Comparison of ENCODE assay signal across 17 cellular contexts in genomic region chr7:63521-64021, GRCh38.
DNase-seq lines count a peak whose midpoint lies in the region; ATAC-seq and TF ChIP-seq lines count a peak whose summit lies in the region.
"Had no signal": no experiment of that assay in that cellular context is flagged by ENCODE, and none has a peak within 500 bp of the region (broad histone marks: within the 10 kb centered on the region; RNA-seq: fewer than 3 reads in every experiment).

No MANE protein-coding gene starts in this region.

- no peaks in the 10 kb centered on the region for H3K9me3 Mint-ChIP-seq in CD14-positive monocyte
- H3K9me3 Mint-ChIP-seq in chondrocyte (ENCODE audit: low read depth): no peaks in the 10 kb centered on the region
- H3K9me3 Mint-ChIP-seq: activated naive CD8-positive, alpha-beta T cell treated with anti-CD3 and anti-CD28 coated beads, Interleukin-2, amount 10 ng/mL, durations not matched to agents 7 days and 5 days; activated T-cell treated with anti-CD3 and anti-CD28 coated beads, Interleukin-2, amount 50 U/mL, for 72 hours; memory B cell had no signal

- H3K27me3 Mint-ChIP-seq in CD14-positive monocyte (ENCODE audit: low read depth in 3 of 3) (peaks cover 5 to 13% (median 10%) of the 10 kb centered on the region in 3 donors), chondrocyte (ENCODE audit: low read depth) (no peaks in the 10 kb centered on the region)
- H3K27me3 Mint-ChIP-seq: activated naive CD8-positive, alpha-beta T cell treated with anti-CD3 and anti-CD28 coated beads, Interleukin-2, amount 10 ng/mL, durations not matched to agents 7 days and 5 days; memory B cell had no signal

- in situ Hi-C loops in IMR-90 (cut with MboI; ENCODE audit: low sequenced_read_pairs): no loop called here
- in situ Hi-C loops in mammary epithelial cell (cut with MboI; ENCODE audit: low sequenced_read_pairs in 2 of 2): no loop called here

- H2AFZ ChIP-seq in IMR-90 (replicated peaks; ENCODE audit: low read length, poor library complexity): peak overlapping the region; percentile 17
- H2AFZ ChIP-seq in neuronal stem cell (ENCODE audit: low read length): no peak overlapping the region
- no peak overlapping the region for H2AFZ ChIP-seq in mammary epithelial cell (ENCODE audit: low read depth, low read length)

- TF ChIP-seq RAD21 in IMR-90 (IDR thresholded peaks at IDR 0.05; ENCODE audit: low read length): no peak

- H3K4me3 ChIP-seq in IMR-90 (ENCODE audit: insufficient read depth, low read depth, low read length) (no peak overlapping the region), neuronal stem cell (ENCODE audit: low read length in 2 of 2) (no peak overlapping the region), mammary epithelial cell (replicated peaks in 1 of 3; ENCODE audit: insufficient read depth in 1 of 3, low read depth in 2 of 3, low read length in 3 of 3) (no peak overlapping the region)
- H3K4me3 ChIP-seq: cardiac muscle cell, uterus had no signal

- H3K27me3 ChIP-seq in IMR-90 (ENCODE audit: control insufficient read depth, insufficient read depth, low read length) (peaks cover 3% of the 10 kb centered on the region; the same call in 1 of the 2 replicates), neuronal stem cell (ENCODE audit: control insufficient read depth in 3 of 3, insufficient read depth in 3 of 3, low read depth in 1 of 3, low read length in 3 of 3) (peaks cover 0 to 36% (median 0%) of the 10 kb centered on the region in 3 experiments), mammary epithelial cell (ENCODE audit: insufficient read depth, low read length) (no peaks in the 10 kb centered on the region)
- H3K27me3 ChIP-seq: cardiac muscle cell, foreskin keratinocyte, uterus had no signal

- H3K4me1 Mint-ChIP-seq in CD14-positive monocyte: peaks cover 38% of the 10 kb centered on the region
- no peaks in the 10 kb centered on the region for H3K4me1 Mint-ChIP-seq in chondrocyte (ENCODE audit: low read depth)
- H3K4me1 Mint-ChIP-seq: activated naive CD8-positive, alpha-beta T cell treated with anti-CD3 and anti-CD28 coated beads, Interleukin-2, amount 10 ng/mL, durations not matched to agents 7 days and 5 days had no signal

- H2BK15ac ChIP-seq in IMR-90 (ENCODE audit: low read depth, low read length) (no peak overlapping the region), neuronal stem cell (ENCODE audit: low read length) (peak overlapping the region; percentile 72)

- H4K8ac ChIP-seq in IMR-90 (ENCODE audit: low read depth in 2 of 2, low read length in 2 of 2) (no peak overlapping the region), neuronal stem cell (ENCODE audit: low read depth, low read length) (no peak overlapping the region)

- H3K9me1 ChIP-seq in IMR-90 (ENCODE audit: insufficient read depth, low read length): peaks cover 16% of the 10 kb centered on the region

- H2BK12ac ChIP-seq in neuronal stem cell (ENCODE audit: low read length): peak overlapping the region; percentile 44

- CTCF ChIA-PET in IMR-90 (lab: Yijun Ruan, JAX) (interaction anchor here (0.6 to 1.6 kb wide), 4 partner anchors 8 to 144 kb away, joined by 3 to 6 read pairs (median 3); partner anchors contain the start of gene FAM20C), mammary epithelial cell (lab: Charles Lee; ENCODE audit: low non-redundant PET) (no interaction called here)

- H3K18ac ChIP-seq in IMR-90 (ENCODE audit: low read depth, low read length): no peak overlapping the region
- H3K18ac ChIP-seq in neuronal stem cell (ENCODE audit: low read length): peak overlapping the region; percentile 63

- H3K79me1 ChIP-seq in IMR-90 (ENCODE audit: low read depth in 1 of 2, low read length in 2 of 2): no peaks in the 10 kb centered on the region; a peak in 1 of 4 replicates
- no peaks in the 10 kb centered on the region for H3K79me1 ChIP-seq in neuronal stem cell (ENCODE audit: low read depth, low read length)

- dilution Hi-C loops in IMR-90 (cut with HindIII; ENCODE audit: low sequenced_read_pairs, unreplicated experiment): no loop called here
- dilution Hi-C loops in mammary epithelial cell (cut with HindIII; ENCODE audit: low sequenced_read_pairs): no loop called here

- H3K4ac ChIP-seq in IMR-90 (ENCODE audit: low read depth, low read length): 0 out of 2 replicates have a peak overlapping the region, but pooled peaks have one; percentile 15
- H3K4ac ChIP-seq in neuronal stem cell (ENCODE audit: low read length): peak overlapping the region; percentile 19

- no peak overlapping the region for H3K14ac ChIP-seq in IMR-90 (replicated peaks; ENCODE audit: low read depth, low read length)
- no peak overlapping the region for H3K14ac ChIP-seq in neuronal stem cell (ENCODE audit: low read length)

- BruUV-seq in IMR-90 (replicated peaks; lab: Mats Ljungman, UMichigan): no TSS peak
- no TSS peak for BruUV-seq in mammary epithelial cell (replicated peaks; lab: Mats Ljungman, UMichigan)

- H3K36me3 ChIP-seq in IMR-90 (ENCODE audit: control insufficient read depth, insufficient read depth, low read length) (no peaks in the 10 kb centered on the region), neuronal stem cell (replicated peaks in 1 of 2; ENCODE audit: control insufficient read depth in 2 of 2, insufficient read depth in 2 of 2, low read length in 2 of 2) (no peaks in the 10 kb centered on the region), mammary epithelial cell (ENCODE audit: insufficient read depth, low read length) (no peaks in the 10 kb centered on the region)
- H3K36me3 ChIP-seq: cardiac muscle cell, uterus had no signal

- no peak overlapping the region for H2AK5ac ChIP-seq in IMR-90 (ENCODE audit: low read depth, low read length)
- H2AK5ac ChIP-seq in neuronal stem cell (ENCODE audit: low read depth, low read length): peak overlapping the region; percentile 43

- no peak for TF ChIP-seq POLR2A in IMR-90 (IDR thresholded peaks at IDR 0.05; ENCODE audit: low read depth, low read length)

- H2BK5ac ChIP-seq in IMR-90 (ENCODE audit: low read depth, low read length, poor library complexity, severe bottlenecking): no peak overlapping the region
- H2BK5ac ChIP-seq in neuronal stem cell (ENCODE audit: low read length): peak overlapping the region; percentile 40

- no peak overlapping the region for H3K56ac ChIP-seq in IMR-90 (ENCODE audit: extremely low read depth, insufficient read depth, low read length)

- DNase-seq in CD14-positive monocyte (ENCODE audit: low spot score): no peak
- no peak for DNase-seq in IMR-90
- DNase-seq in chondrocyte (ENCODE audit: low spot score): peak; percentile 64
- DNase-seq in neuronal stem cell (ENCODE audit: low spot score): no peak
- DNase-seq in mammary epithelial cell: no peak
- DNase-seq in NCI-H1930 (lab: John Stamatoyannopoulos, UW): no peak
- DNase-seq: activated CD4-positive, alpha-beta T cell treated with anti-CD3 and anti-CD28 coated beads, Interleukin-2, amount 50 U/mL, for 4 hours; activated naive CD8-positive, alpha-beta T cell treated with anti-CD3 and anti-CD28 coated beads, Interleukin-2, amount 10 ng/mL, durations not matched to agents 7 days and 5 days; activated T-cell treated with anti-CD3 and anti-CD28 coated beads, Interleukin-2, amount 50 U/mL, for 72 hours; NCI-H526 treated with DMSO at 0.1 percent for 48 hours; stimulated activated naive CD8-positive, alpha-beta T cell treated with anti-CD3 and anti-CD28 coated beads, Interleukin-15, Interleukin-2, amounts not matched to agents 100 U/mL and 50 U/mL, for 24 hours had no signal

- H3K4me2 ChIP-seq in IMR-90 (ENCODE audit: low read depth, low read length) (no peak overlapping the region), neuronal stem cell (ENCODE audit: insufficient read depth, low read length, poor library complexity, severe bottlenecking) (no peak overlapping the region), mammary epithelial cell (ENCODE audit: insufficient read depth, low read depth, low read length) (no peak overlapping the region)

- H3K27ac Mint-ChIP-seq in CD14-positive monocyte (peak overlapping the region in 5 of 7 donors; percentile 3 to 79 (median 37)), chondrocyte (ENCODE audit: unreplicated experiment) (no peak overlapping the region)
- H3K27ac Mint-ChIP-seq: activated naive CD8-positive, alpha-beta T cell treated with anti-CD3 and anti-CD28 coated beads, Interleukin-2, amount 10 ng/mL, durations not matched to agents 7 days and 5 days; activated T-cell treated with anti-CD3 and anti-CD28 coated beads, Interleukin-2, amount 50 U/mL, for 72 hours; memory B cell had no signal

- no peaks in the 10 kb centered on the region for H3K79me2 ChIP-seq in mammary epithelial cell (ENCODE audit: insufficient read depth, low read length)

- H4K20me1 ChIP-seq in IMR-90 (ENCODE audit: insufficient read depth, low read length) (no peaks in the 10 kb centered on the region), mammary epithelial cell (ENCODE audit: insufficient read depth, low read length) (no peaks in the 10 kb centered on the region)

- no peak overlapping the region for H4K5ac ChIP-seq in IMR-90 (ENCODE audit: low read depth, low read length)

- TF ChIP-seq CTCF in CD14-positive monocyte (IDR thresholded peaks at IDR 0.05) (no peak), IMR-90 (conservative IDR thresholded peaks at IDR 0.05; ENCODE audit: low read depth, low read length) (no peak), chondrocyte (IDR thresholded peaks at IDR 0.05) (no peak), mammary epithelial cell (conservative IDR thresholded peaks at IDR 0.05 in 1 of 2, IDR thresholded peaks at IDR 0.05 in 1 of 2; ENCODE audit: extremely low read depth in 1 of 2, insufficient read depth in 1 of 2, low read depth in 1 of 2, low read length in 2 of 2) (no peak)

- H2BK20ac ChIP-seq in IMR-90 (ENCODE audit: low read depth, low read length): no peak overlapping the region

- POLR2A ChIA-PET in IMR-90 (lab: Charles Lee; ENCODE audit: unreplicated experiment): no interaction called here

- intact Hi-C loops in CD14-positive monocyte (cut with micrococcal nuclease) (no loop called here), IMR-90 (cut with micrococcal nuclease) (loop anchor here (1.0 kb wide), 1 partner anchor 131 kb away; no protein-coding TSS in a partner anchor), mammary epithelial cell (cut with micrococcal nuclease) (loop anchor here (1.0 kb wide), 2 partner anchors 137 to 204 kb away; no protein-coding TSS in a partner anchor)

- peak overlapping the region in 1 of 2 donors; percentile 3 for H3K4me3 Mint-ChIP-seq in CD14-positive monocyte
- H3K4me3 Mint-ChIP-seq in chondrocyte (ENCODE audit: unreplicated experiment): no peak overlapping the region
- H3K4me3 Mint-ChIP-seq: activated naive CD8-positive, alpha-beta T cell treated with anti-CD3 and anti-CD28 coated beads, Interleukin-2, amount 10 ng/mL, durations not matched to agents 7 days and 5 days; activated T-cell treated with anti-CD3 and anti-CD28 coated beads, Interleukin-2, amount 50 U/mL, for 72 hours; memory B cell had no signal

- H2BK120ac ChIP-seq in IMR-90 (ENCODE audit: low read depth, low read length) (0 out of 2 replicates have a peak overlapping the region, but pooled peaks have one; percentile 47), neuronal stem cell (ENCODE audit: low read depth, low read length) (no peak overlapping the region)

- no peaks in the 10 kb centered on the region for H3K9me3 ChIP-seq in IMR-90 (ENCODE audit: control insufficient read depth, insufficient read depth, low read length)
- no peaks in the 10 kb centered on the region for H3K9me3 ChIP-seq in neuronal stem cell (replicated peaks in 1 of 2; ENCODE audit: control insufficient read depth in 2 of 2, insufficient read depth in 1 of 2, low read depth in 1 of 2, low read length in 2 of 2)
- no peaks in the 10 kb centered on the region for H3K9me3 ChIP-seq in mammary epithelial cell (replicated peaks; ENCODE audit: insufficient read depth, low read length)
- H3K9me3 ChIP-seq: uterus had no signal

- ATAC-seq in IMR-90 (ENCODE audit: low read depth): peak; percentile 2; the same call in 1 of the 2 replicates
- ATAC-seq in GM21381 (IDR thresholded peaks at IDR 0.05; ENCODE audit: unreplicated experiment): no peak
- no peak for ATAC-seq in HG02981 (IDR thresholded peaks at IDR 0.05; ENCODE audit: unreplicated experiment)
- ATAC-seq: stimulated activated naive CD8-positive, alpha-beta T cell treated with anti-CD3 and anti-CD28 coated beads, Interleukin-15, Interleukin-2, amounts not matched to agents 100 U/mL and 50 U/mL, for 24 hours had no signal

- 75% methylated on average over 3 of the region's 11 CpGs; no CpG with 5 or more reads in 1 of the 2 experiments for WGBS in IMR-90 (ENCODE audit: extremely low coverage in 2 of 2, insufficient read length in 1 of 2), 2 experiments
- WGBS in neuronal stem cell (ENCODE audit: extremely low coverage in 2 of 2, insufficient read length in 2 of 2, insufficient replicate concordance in 1 of 2), 2 donors: no CpG with 5 or more reads among the region's 11 CpGs
- 77% methylated on average over 8 of the region's 11 CpGs for WGBS in mammary epithelial cell (ENCODE audit: low coverage, missing lambda C conversion rate)

- no peak overlapping the region for H3K23ac ChIP-seq in IMR-90 (ENCODE audit: low read depth, low read length)
- H3K23ac ChIP-seq in neuronal stem cell (ENCODE audit: low read depth, low read length, poor library complexity): peak overlapping the region; percentile 57

- H3K36me3 Mint-ChIP-seq in CD14-positive monocyte (no peaks in the 10 kb centered on the region), chondrocyte (ENCODE audit: low read depth) (no peaks in the 10 kb centered on the region)
- H3K36me3 Mint-ChIP-seq: activated naive CD8-positive, alpha-beta T cell treated with anti-CD3 and anti-CD28 coated beads, Interleukin-2, amount 10 ng/mL, durations not matched to agents 7 days and 5 days; memory B cell had no signal

- H2AK9ac ChIP-seq in IMR-90 (replicated peaks; ENCODE audit: low read depth, low read length, poor library complexity): no peak overlapping the region

- no peak overlapping the region for H3K9ac ChIP-seq in IMR-90 (ENCODE audit: low read depth, low read length)
- H3K9ac ChIP-seq in neuronal stem cell (ENCODE audit: low read depth, low read length, poor library complexity): no peak overlapping the region
- H3K9ac ChIP-seq in mammary epithelial cell (ENCODE audit: insufficient read depth, low read length): no peak overlapping the region

- H4K91ac ChIP-seq in IMR-90 (ENCODE audit: insufficient read depth, low read depth, low read length): no peak overlapping the region
- no peak overlapping the region for H4K91ac ChIP-seq in neuronal stem cell (ENCODE audit: low read depth, low read length, poor library complexity)

- H3K4me1 ChIP-seq in IMR-90 (ENCODE audit: control insufficient read depth, insufficient read depth, low read length) (peaks cover 13% of the 10 kb centered on the region), neuronal stem cell (ENCODE audit: control insufficient read depth in 2 of 2, insufficient read depth in 1 of 2, low read depth in 1 of 2, low read length in 2 of 2) (peaks cover 2 to 4% of the 10 kb centered on the region in 2 donors), mammary epithelial cell (ENCODE audit: insufficient read depth, low read length) (peaks cover 10% of the 10 kb centered on the region)
- H3K4me1 ChIP-seq: foreskin keratinocyte, uterus had no signal

- no peak overlapping the region for H3K27ac ChIP-seq in IMR-90 (ENCODE audit: insufficient read depth, low read length)
- H3K27ac ChIP-seq in neuronal stem cell (replicated peaks; ENCODE audit: low read length): no peak overlapping the region
- no peak overlapping the region for H3K27ac ChIP-seq in mammary epithelial cell (ENCODE audit: insufficient read depth, low read depth, low read length)
- H3K27ac ChIP-seq: cardiac muscle cell, foreskin keratinocyte, uterus had no signal

Comparison
In these comparisons a context has a peak if more than half of its experiments do, and no peak if none do; other contexts are left out.
1. intact Hi-C loops: an anchor here in IMR-90 (1.0 kb wide) and mammary epithelial cell (1.0 kb wide); none called in CD14-positive monocyte.